ENCODE assay signal across 1 cellular context in the genomic region with DNA sequence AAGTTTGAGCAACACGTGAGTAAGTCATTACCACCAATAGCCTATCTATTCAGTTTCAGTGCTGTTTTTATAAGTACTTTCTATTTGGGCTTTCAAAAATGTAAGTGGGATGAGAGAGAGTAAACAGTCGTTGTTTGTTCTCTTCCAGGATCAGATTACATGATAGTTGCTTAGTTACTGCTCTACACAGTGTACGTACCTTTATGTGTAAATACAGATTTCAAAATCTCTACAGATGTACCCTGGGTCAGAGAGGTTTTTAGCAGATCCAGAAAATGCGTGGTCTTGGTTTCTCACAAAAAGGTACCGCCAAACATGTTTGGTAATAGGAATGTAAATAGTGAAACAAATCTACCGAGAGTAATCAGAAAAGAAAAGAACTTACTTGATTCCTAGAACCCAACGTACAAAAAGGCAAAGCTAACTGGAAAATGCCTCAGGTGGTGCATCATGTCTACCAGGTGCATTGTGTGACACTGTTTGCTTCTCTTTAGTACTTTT.
TF ChIP-seq lines count a peak whose summit lies in the region.

No MANE protein-coding gene starts in this region.

TF ChIP-seq in HepG2, 621 proteins besides CTCF, POLR2A, EP300 and RAD21 (continued from another document and continues in another):
- TF ChIP-seq MXI1 (IDR thresholded peaks at IDR 0.05; ENCODE audit: borderline replicate concordance, low read depth, low read length), result peak; percentile 33; the same call in 1 of the 3 replicates
- TF ChIP-seq, protein P1, sequence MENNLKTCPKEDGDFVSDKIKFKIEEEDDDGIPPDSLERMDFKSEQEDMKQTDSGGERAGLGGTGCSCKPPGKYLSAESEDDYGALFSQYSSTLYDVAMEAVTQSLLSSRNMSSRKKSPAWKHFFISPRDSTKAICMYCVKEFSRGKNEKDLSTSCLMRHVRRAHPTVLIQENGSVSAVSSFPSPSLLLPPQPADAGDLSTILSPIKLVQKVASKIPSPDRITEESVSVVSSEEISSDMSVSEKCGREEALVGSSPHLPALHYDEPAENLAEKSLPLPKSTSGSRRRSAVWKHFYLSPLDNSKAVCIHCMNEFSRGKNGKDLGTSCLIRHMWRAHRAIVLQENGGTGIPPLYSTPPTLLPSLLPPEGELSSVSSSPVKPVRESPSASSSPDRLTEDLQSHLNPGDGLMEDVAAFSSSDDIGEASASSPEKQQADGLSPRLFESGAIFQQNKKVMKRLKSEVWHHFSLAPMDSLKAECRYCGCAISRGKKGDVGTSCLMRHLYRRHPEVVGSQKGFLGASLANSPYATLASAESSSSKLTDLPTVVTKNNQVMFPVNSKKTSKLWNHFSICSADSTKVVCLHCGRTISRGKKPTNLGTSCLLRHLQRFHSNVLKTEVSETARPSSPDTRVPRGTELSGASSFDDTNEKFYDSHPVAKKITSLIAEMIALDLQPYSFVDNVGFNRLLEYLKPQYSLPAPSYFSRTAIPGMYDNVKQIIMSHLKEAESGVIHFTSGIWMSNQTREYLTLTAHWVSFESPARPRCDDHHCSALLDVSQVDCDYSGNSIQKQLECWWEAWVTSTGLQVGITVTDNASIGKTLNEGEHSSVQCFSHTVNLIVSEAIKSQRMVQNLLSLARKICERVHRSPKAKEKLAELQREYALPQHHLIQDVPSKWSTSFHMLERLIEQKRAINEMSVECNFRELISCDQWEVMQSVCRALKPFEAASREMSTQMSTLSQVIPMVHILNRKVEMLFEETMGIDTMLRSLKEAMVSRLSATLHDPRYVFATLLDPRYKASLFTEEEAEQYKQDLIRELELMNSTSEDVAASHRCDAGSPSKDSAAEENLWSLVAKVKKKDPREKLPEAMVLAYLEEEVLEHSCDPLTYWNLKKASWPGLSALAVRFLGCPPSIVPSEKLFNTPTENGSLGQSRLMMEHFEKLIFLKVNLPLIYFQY (CRISPR knock-in tag; IDR thresholded peaks at IDR 0.05; ENCODE audit: borderline replicate concordance), result peak; percentile 58; the same call in 1 of the 2 replicates
- no peak for TF ChIP-seq IKZF4 (CRISPR knock-in tag; IDR thresholded peaks at IDR 0.05; ENCODE audit: borderline replicate concordance, low read depth, not compliant biosample characterization)
- no peak for TF ChIP-seq TP53 (CRISPR knock-in tag; conservative IDR thresholded peaks at IDR 0.05)
- no peak for TF ChIP-seq ZNF44 (CRISPR knock-in tag; IDR thresholded peaks at IDR 0.05)
- TF ChIP-seq, protein P2, sequence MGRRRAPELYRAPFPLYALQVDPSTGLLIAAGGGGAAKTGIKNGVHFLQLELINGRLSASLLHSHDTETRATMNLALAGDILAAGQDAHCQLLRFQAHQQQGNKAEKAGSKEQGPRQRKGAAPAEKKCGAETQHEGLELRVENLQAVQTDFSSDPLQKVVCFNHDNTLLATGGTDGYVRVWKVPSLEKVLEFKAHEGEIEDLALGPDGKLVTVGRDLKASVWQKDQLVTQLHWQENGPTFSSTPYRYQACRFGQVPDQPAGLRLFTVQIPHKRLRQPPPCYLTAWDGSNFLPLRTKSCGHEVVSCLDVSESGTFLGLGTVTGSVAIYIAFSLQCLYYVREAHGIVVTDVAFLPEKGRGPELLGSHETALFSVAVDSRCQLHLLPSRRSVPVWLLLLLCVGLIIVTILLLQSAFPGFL (CRISPR knock-in tag; IDR thresholded peaks at IDR 0.05), result no peak
- no peak for TF ChIP-seq BRCA1 (CRISPR knock-in tag; IDR thresholded peaks at IDR 0.05)
- 0 out of 2 replicates have a peak, but pooled peaks have one; percentile 22 for TF ChIP-seq ZNF292 (CRISPR knock-in tag; IDR thresholded peaks at IDR 0.05; ENCODE audit: borderline replicate concordance, low read depth)
- peak; percentile 76 for TF ChIP-seq FOXK1 (CRISPR knock-in tag; IDR thresholded peaks at IDR 0.05; ENCODE audit: borderline replicate concordance, low read depth)
- TF ChIP-seq SKI (IDR thresholded peaks at IDR 0.05; ENCODE audit: partially characterized antibody), result peak; percentile 25
- no peak for TF ChIP-seq ZNF619 (CRISPR knock-in tag; IDR thresholded peaks at IDR 0.05)
- peak; percentile 35; the same call in 1 of the 2 replicates for TF ChIP-seq RCOR2 (CRISPR knock-in tag; IDR thresholded peaks at IDR 0.05)
- peak; percentile 46; the same call in 1 of the 2 replicates for TF ChIP-seq SOX13 (IDR thresholded peaks at IDR 0.05)
- TF ChIP-seq SOX13 (CRISPR knock-in tag; conservative IDR thresholded peaks at IDR 0.05 in 1 of 2, IDR thresholded peaks at IDR 0.05 in 1 of 2), result peak in 1 of 2 experiments; percentile 89; a peak in 2 of 4 replicates
- TF ChIP-seq, protein P3, sequence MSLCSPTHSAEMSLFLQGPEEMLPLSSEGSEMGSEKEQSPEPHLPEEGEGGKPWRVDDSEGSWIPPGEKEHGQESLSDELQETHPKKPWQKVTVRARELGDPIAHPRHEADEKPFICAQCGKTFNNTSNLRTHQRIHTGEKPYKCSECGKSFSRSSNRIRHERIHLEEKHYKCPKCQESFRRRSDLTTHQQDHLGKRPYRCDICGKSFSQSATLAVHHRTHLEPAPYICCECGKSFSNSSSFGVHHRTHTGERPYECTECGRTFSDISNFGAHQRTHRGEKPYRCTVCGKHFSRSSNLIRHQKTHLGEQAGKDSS (CRISPR knock-in tag; IDR thresholded peaks at IDR 0.05; ENCODE audit: borderline replicate concordance, low read depth), result no peak
- no peak for TF ChIP-seq ZNF101 (CRISPR knock-in tag; IDR thresholded peaks at IDR 0.05; ENCODE audit: borderline replicate concordance, low read depth)
- no peak for TF ChIP-seq ZFY (CRISPR knock-in tag; IDR thresholded peaks at IDR 0.05)
- TF ChIP-seq EHMT2 (IDR thresholded peaks at IDR 0.05; ENCODE audit: borderline replicate concordance, low read depth, low read length), result peak; percentile 51; the same call in 1 of the 2 replicates
- TF ChIP-seq HDAC1 (CRISPR knock-in tag; IDR thresholded peaks at IDR 0.05), result peak; percentile 71
- TF ChIP-seq MTF2 (CRISPR knock-in tag; IDR thresholded peaks at IDR 0.05; ENCODE audit: borderline replicate concordance), result no peak
- TF ChIP-seq, protein P4, sequence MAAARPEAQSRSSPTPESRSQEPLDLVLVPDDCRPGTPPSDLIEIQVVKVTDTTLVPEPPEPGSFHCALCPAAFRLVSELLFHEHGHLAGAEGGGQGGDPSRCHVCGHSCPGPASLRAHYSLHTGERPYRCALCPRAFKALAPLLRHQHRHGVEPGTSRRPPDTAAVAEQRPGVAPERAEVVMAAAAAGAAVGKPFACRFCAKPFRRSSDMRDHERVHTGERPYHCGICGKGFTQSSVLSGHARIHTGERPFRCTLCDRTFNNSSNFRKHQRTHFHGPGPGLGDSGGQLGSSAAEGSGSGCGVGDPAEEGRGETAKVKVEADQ (CRISPR knock-in tag; IDR thresholded peaks at IDR 0.05; ENCODE audit: borderline replicate concordance), result no peak
- no peak for TF ChIP-seq ZFP36L2 (CRISPR knock-in tag; IDR thresholded peaks at IDR 0.05)
- no peak; the same call in 1 of the 2 replicates for TF ChIP-seq SP140L (CRISPR knock-in tag; IDR thresholded peaks at IDR 0.05; ENCODE audit: borderline replicate concordance)
- TF ChIP-seq, protein P5, sequence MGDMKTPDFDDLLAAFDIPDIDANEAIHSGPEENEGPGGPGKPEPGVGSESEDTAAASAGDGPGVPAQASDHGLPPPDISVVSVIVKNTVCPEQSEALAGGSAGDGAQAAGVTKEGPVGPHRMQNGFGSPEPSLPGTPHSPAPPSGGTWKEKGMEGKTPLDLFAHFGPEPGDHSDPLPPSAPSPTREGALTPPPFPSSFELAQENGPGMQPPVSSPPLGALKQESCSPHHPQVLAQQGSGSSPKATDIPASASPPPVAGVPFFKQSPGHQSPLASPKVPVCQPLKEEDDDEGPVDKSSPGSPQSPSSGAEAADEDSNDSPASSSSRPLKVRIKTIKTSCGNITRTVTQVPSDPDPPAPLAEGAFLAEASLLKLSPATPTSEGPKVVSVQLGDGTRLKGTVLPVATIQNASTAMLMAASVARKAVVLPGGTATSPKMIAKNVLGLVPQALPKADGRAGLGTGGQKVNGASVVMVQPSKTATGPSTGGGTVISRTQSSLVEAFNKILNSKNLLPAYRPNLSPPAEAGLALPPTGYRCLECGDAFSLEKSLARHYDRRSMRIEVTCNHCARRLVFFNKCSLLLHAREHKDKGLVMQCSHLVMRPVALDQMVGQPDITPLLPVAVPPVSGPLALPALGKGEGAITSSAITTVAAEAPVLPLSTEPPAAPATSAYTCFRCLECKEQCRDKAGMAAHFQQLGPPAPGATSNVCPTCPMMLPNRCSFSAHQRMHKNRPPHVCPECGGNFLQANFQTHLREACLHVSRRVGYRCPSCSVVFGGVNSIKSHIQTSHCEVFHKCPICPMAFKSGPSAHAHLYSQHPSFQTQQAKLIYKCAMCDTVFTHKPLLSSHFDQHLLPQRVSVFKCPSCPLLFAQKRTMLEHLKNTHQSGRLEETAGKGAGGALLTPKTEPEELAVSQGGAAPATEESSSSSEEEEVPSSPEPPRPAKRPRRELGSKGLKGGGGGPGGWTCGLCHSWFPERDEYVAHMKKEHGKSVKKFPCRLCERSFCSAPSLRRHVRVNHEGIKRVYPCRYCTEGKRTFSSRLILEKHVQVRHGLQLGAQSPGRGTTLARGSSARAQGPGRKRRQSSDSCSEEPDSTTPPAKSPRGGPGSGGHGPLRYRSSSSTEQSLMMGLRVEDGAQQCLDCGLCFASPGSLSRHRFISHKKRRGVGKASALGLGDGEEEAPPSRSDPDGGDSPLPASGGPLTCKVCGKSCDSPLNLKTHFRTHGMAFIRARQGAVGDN (CRISPR knock-in tag; IDR thresholded peaks at IDR 0.05), result no peak
- TF ChIP-seq, protein P6, sequence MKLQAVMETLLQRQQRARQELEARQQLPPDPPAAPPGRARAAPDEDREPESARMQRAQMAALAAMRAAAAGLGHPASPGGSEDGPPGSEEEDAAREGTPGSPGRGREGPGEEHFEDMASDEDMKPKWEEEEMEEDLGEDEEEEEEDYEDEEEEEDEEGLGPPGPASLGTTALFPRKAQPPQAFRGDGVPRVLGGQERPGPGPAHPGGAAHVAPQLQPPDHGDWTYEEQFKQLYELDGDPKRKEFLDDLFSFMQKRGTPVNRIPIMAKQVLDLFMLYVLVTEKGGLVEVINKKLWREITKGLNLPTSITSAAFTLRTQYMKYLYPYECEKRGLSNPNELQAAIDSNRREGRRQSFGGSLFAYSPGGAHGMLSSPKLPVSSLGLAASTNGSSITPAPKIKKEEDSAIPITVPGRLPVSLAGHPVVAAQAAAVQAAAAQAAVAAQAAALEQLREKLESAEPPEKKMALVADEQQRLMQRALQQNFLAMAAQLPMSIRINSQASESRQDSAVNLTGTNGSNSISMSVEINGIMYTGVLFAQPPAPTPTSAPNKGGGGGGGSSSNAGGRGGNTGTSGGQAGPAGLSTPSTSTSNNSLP (IDR thresholded peaks at IDR 0.05; ENCODE audit: low read depth, low read length), result peak; percentile 97
- peak; percentile 86 for TF ChIP-seq ISL2 (CRISPR knock-in tag; IDR thresholded peaks at IDR 0.05)
- TF ChIP-seq, protein P7, sequence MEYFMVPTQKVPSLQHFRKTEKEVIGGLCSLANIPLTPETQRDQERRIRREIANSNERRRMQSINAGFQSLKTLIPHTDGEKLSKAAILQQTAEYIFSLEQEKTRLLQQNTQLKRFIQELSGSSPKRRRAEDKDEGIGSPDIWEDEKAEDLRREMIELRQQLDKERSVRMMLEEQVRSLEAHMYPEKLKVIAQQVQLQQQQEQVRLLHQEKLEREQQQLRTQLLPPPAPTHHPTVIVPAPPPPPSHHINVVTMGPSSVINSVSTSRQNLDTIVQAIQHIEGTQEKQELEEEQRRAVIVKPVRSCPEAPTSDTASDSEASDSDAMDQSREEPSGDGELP (IDR thresholded peaks at IDR 0.05; ENCODE audit: borderline replicate concordance, low read depth), result no peak
- TF ChIP-seq, protein P8, sequence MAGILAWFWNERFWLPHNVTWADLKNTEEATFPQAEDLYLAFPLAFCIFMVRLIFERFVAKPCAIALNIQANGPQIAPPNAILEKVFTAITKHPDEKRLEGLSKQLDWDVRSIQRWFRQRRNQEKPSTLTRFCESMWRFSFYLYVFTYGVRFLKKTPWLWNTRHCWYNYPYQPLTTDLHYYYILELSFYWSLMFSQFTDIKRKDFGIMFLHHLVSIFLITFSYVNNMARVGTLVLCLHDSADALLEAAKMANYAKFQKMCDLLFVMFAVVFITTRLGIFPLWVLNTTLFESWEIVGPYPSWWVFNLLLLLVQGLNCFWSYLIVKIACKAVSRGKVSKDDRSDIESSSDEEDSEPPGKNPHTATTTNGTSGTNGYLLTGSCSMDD (CRISPR knock-in tag; IDR thresholded peaks at IDR 0.05), result no peak
- no peak for TF ChIP-seq ZNF776 (CRISPR knock-in tag; IDR thresholded peaks at IDR 0.05)
- TF ChIP-seq GFI1 (CRISPR knock-in tag; IDR thresholded peaks at IDR 0.05; ENCODE audit: borderline replicate concordance), result peak; percentile 40; the same call in 1 of the 2 replicates
- TF ChIP-seq, protein P9, sequence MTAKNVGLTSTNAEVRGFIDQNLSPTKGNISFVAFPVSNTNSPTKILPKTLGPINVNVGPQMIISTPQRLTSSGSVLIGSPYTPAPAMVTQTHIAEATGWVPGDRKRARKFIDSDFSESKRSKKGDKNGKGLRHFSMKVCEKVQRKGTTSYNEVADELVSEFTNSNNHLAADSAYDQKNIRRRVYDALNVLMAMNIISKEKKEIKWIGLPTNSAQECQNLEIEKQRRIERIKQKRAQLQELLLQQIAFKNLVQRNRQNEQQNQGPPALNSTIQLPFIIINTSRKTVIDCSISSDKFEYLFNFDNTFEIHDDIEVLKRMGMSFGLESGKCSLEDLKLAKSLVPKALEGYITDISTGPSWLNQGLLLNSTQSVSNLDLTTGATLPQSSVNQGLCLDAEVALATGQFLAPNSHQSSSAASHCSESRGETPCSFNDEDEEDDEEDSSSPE (CRISPR knock-in tag; IDR thresholded peaks at IDR 0.05), result 0 out of 2 replicates have a peak, but pooled peaks have one; percentile 15
